19 cellular contexts compared by ENCODE assay signal in the genomic region with DNA sequence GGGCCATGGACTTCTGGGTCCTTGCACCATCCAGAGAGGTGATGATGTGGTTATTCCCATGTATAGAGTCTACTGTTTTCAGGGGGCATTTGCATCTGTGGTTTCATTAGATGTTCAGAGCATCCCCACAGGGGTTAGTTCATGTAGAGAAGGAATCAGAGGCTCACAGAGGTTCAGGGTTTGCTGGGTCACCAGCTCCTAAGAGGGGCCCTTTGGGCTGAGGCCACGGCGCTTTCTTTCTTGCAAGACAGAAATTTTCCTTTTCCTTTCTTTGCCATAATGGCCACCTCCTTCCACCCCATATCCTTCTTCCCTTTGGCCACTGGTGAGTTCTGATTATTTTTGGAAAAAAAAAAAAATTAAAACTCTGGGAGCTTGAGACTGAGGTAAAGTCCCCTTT.
A peak's percentile ranks its signal among the peaks of the same experiment; 100 is the strongest.
DNase-seq lines count a peak whose midpoint lies in the region; ATAC-seq lines count a peak whose summit lies in the region.
"Had no signal": no experiment of that assay in that cellular context is flagged by ENCODE, and none has a peak within 500 bp of the region (broad histone marks: within the 10 kb centered on the region; RNA-seq: fewer than 3 reads in every experiment).

No MANE protein-coding gene starts in this region.

- H3K4me3 Mint-ChIP-seq in activated CD4-positive, alpha-beta T cell treated with anti-CD3 and anti-CD28 coated beads for 36 hours: peak overlapping the region; percentile 4
- H3K4me3 Mint-ChIP-seq in activated CD8-positive, alpha-beta T cell treated with anti-CD3 and anti-CD28 coated beads, Interleukin-2, amount 10 ng/mL, durations not matched to agents 7 days and 5 days: peak overlapping the region; percentile 51
- peak overlapping the region; percentile 76 to 88 (median 81) for H3K4me3 Mint-ChIP-seq in immature natural killer cell
- peak overlapping the region; percentile 30 for H3K4me3 Mint-ChIP-seq in stimulated activated effector memory CD8-positive, alpha-beta T cell treated with anti-CD3 and anti-CD28 coated beads, Interleukin-12 subunit alpha, Interleukin-12 subunit beta, amount 100 ng/mL, for 72 hours
- H3K4me3 Mint-ChIP-seq: B cell, GM23338 had no signal

- DNase-seq in activated CD4-positive, alpha-beta T cell treated with anti-CD3 and anti-CD28 coated beads for 36 hours: no peak
- no peak for DNase-seq in activated CD4-positive, alpha-beta T cell treated with anti-CD3 and anti-CD28 coated beads, Interleukin-2, amount 50 U/mL, for 48 hours
- DNase-seq in activated CD8-positive, alpha-beta T cell treated with anti-CD3 and anti-CD28 coated beads, Interleukin-2, amount 10 ng/mL, durations not matched to agents 7 days and 5 days: no peak
- no peak for DNase-seq in immature natural killer cell
- DNase-seq in stimulated activated effector memory CD8-positive, alpha-beta T cell treated with anti-CD3 and anti-CD28 coated beads, Interleukin-12 subunit alpha, Interleukin-12 subunit beta, amount 100 ng/mL, for 72 hours (ENCODE audit: low spot score in 2 of 2): no peak
- no peak for DNase-seq in T-helper 1 cell
- DNase-seq: 8988T; activated CD4-positive, CD25-positive, alpha-beta regulatory T cell; colonic mucosa; hippocampal formation; Kasumi-1; mammary epithelial cell; NCI-H1417; upper lobe of left lung had no signal

- peak overlapping the region; percentile 35 for H3K27ac Mint-ChIP-seq in activated CD4-positive, alpha-beta T cell treated with anti-CD3 and anti-CD28 coated beads for 36 hours
- H3K27ac Mint-ChIP-seq in activated CD8-positive, alpha-beta T cell treated with anti-CD3 and anti-CD28 coated beads, Interleukin-2, amount 10 ng/mL, durations not matched to agents 7 days and 5 days: peak overlapping the region; percentile 66
- peak overlapping the region; percentile 77 to 96 (median 91) for H3K27ac Mint-ChIP-seq in immature natural killer cell
- H3K27ac Mint-ChIP-seq in stimulated activated effector memory CD8-positive, alpha-beta T cell treated with anti-CD3 and anti-CD28 coated beads, Interleukin-12 subunit alpha, Interleukin-12 subunit beta, amount 100 ng/mL, for 72 hours: no peak overlapping the region
- H3K27ac Mint-ChIP-seq: B cell had no signal

- no peak for ATAC-seq in activated CD4-positive, alpha-beta T cell treated with anti-CD3 and anti-CD28 coated beads for 36 hours
- no peak for ATAC-seq in activated CD8-positive, alpha-beta T cell treated with anti-CD3 and anti-CD28 coated beads, Interleukin-2, amount 10 ng/mL, durations not matched to agents 7 days and 5 days
- ATAC-seq in stimulated activated effector memory CD8-positive, alpha-beta T cell treated with anti-CD3 and anti-CD28 coated beads, Interleukin-12 subunit alpha, Interleukin-12 subunit beta, amount 100 ng/mL, for 72 hours: no peak
- ATAC-seq in HG02981 (IDR thresholded peaks at IDR 0.05; ENCODE audit: unreplicated experiment) (no peak), GM21529 (IDR thresholded peaks at IDR 0.05; ENCODE audit: unreplicated experiment) (no peak)
- ATAC-seq: GM23338, Panc1 had no signal

- no peaks in the 10 kb centered on the region for H3K9me3 Mint-ChIP-seq in activated CD4-positive, alpha-beta T cell treated with anti-CD3 and anti-CD28 coated beads for 36 hours (ENCODE audit: low read depth)
- H3K9me3 Mint-ChIP-seq in activated CD8-positive, alpha-beta T cell treated with anti-CD3 and anti-CD28 coated beads, Interleukin-2, amount 10 ng/mL, durations not matched to agents 7 days and 5 days (ENCODE audit: insufficient read depth): no peaks in the 10 kb centered on the region
- no peaks in the 10 kb centered on the region for H3K9me3 Mint-ChIP-seq in immature natural killer cell
- H3K9me3 Mint-ChIP-seq in stimulated activated effector memory CD8-positive, alpha-beta T cell treated with anti-CD3 and anti-CD28 coated beads, Interleukin-12 subunit alpha, Interleukin-12 subunit beta, amount 100 ng/mL, for 72 hours: no peaks in the 10 kb centered on the region

- POLR2A ChIA-PET in activated CD4-positive, alpha-beta T cell treated with anti-CD3 and anti-CD28 coated beads for 36 hours (lab: Charles Lee): no interaction called here
- POLR2A ChIA-PET in activated CD8-positive, alpha-beta T cell treated with anti-CD3 and anti-CD28 coated beads, Interleukin-2, amount 10 ng/mL, durations not matched to agents 7 days and 5 days (lab: Charles Lee): interaction anchor here (1.2 kb wide), 1 partner anchor 10 kb away, joined by 3 read pairs; no protein-coding TSS in a partner anchor

- peaks cover 68% of the 10 kb centered on the region for H3K4me1 Mint-ChIP-seq in activated CD4-positive, alpha-beta T cell treated with anti-CD3 and anti-CD28 coated beads for 36 hours
- peaks cover 55% of the 10 kb centered on the region for H3K4me1 Mint-ChIP-seq in activated CD8-positive, alpha-beta T cell treated with anti-CD3 and anti-CD28 coated beads, Interleukin-2, amount 10 ng/mL, durations not matched to agents 7 days and 5 days (ENCODE audit: low read depth)
- peaks cover 84 to 90% of the 10 kb centered on the region in 2 donors for H3K4me1 Mint-ChIP-seq in immature natural killer cell
- H3K4me1 Mint-ChIP-seq in stimulated activated effector memory CD8-positive, alpha-beta T cell treated with anti-CD3 and anti-CD28 coated beads, Interleukin-12 subunit alpha, Interleukin-12 subunit beta, amount 100 ng/mL, for 72 hours: peaks cover 42% of the 10 kb centered on the region
- H3K4me1 Mint-ChIP-seq: B cell had no signal

- CTCF ChIA-PET in activated CD4-positive, alpha-beta T cell treated with anti-CD3 and anti-CD28 coated beads for 36 hours (lab: Charles Lee): interaction anchor here (1.0 to 3.1 kb wide), 4 partner anchors 12 to 28 kb away, joined by 3 to 15 read pairs (median 3); no protein-coding TSS in a partner anchor
- CTCF ChIA-PET in activated CD8-positive, alpha-beta T cell treated with anti-CD3 and anti-CD28 coated beads, Interleukin-2, amount 10 ng/mL, durations not matched to agents 7 days and 5 days (lab: Charles Lee): interaction anchor here (0.7 to 1.8 kb wide), 4 partner anchors 12 to 142 kb away, joined by 3 to 6 read pairs (median 4); no protein-coding TSS in a partner anchor

- intact Hi-C loops in activated CD4-positive, alpha-beta T cell treated with anti-CD3 and anti-CD28 coated beads for 36 hours (cut with DNase I, micrococcal nuclease): loop anchor here in 1 of 2 experiments (1.0 kb wide), 1 partner anchor 10 kb away; no protein-coding TSS in a partner anchor

- peaks cover 19% of the 10 kb centered on the region for H3K36me3 Mint-ChIP-seq in activated CD4-positive, alpha-beta T cell treated with anti-CD3 and anti-CD28 coated beads for 36 hours (ENCODE audit: low read depth)
- peaks cover 45% of the 10 kb centered on the region for H3K36me3 Mint-ChIP-seq in activated CD8-positive, alpha-beta T cell treated with anti-CD3 and anti-CD28 coated beads, Interleukin-2, amount 10 ng/mL, durations not matched to agents 7 days and 5 days (ENCODE audit: low read depth)
- H3K36me3 Mint-ChIP-seq in immature natural killer cell: peaks cover 5 to 10% (median 7%) of the 10 kb centered on the region in 3 donors
- H3K36me3 Mint-ChIP-seq in stimulated activated effector memory CD8-positive, alpha-beta T cell treated with anti-CD3 and anti-CD28 coated beads, Interleukin-12 subunit alpha, Interleukin-12 subunit beta, amount 100 ng/mL, for 72 hours: no peaks in the 10 kb centered on the region

- H3K27me3 Mint-ChIP-seq in activated CD4-positive, alpha-beta T cell treated with anti-CD3 and anti-CD28 coated beads for 36 hours: no peaks in the 10 kb centered on the region
- no peaks in the 10 kb centered on the region for H3K27me3 Mint-ChIP-seq in activated CD8-positive, alpha-beta T cell treated with anti-CD3 and anti-CD28 coated beads, Interleukin-2, amount 10 ng/mL, durations not matched to agents 7 days and 5 days (ENCODE audit: low read depth)
- H3K27me3 Mint-ChIP-seq in immature natural killer cell (ENCODE audit: low read depth in 3 of 3): peaks cover 4 to 10% (median 9%) of the 10 kb centered on the region in 3 donors

Comparison
In these comparisons a context has a peak if more than half of its experiments do, and no peak if none do; other contexts are left out.
1. H3K4me3 Mint-ChIP-seq: peak in every context shown above with its lines; median percentile 81 in immature natural killer cell; 51 in activated CD8-positive, alpha-beta T cell treated with anti-CD3 and anti-CD28 coated beads, Interleukin-2, amount 10 ng/mL, durations not matched to agents 7 days and 5 days; 30 in stimulated activated effector memory CD8-positive, alpha-beta T cell treated with anti-CD3 and anti-CD28 coated beads, Interleukin-12 subunit alpha, Interleukin-12 subunit beta, amount 100 ng/mL, for 72 hours; 4 in activated CD4-positive, alpha-beta T cell treated with anti-CD3 and anti-CD28 coated beads for 36 hours.